Comparison of ENCODE assay signal across 2 cellular contexts in the genomic region with DNA sequence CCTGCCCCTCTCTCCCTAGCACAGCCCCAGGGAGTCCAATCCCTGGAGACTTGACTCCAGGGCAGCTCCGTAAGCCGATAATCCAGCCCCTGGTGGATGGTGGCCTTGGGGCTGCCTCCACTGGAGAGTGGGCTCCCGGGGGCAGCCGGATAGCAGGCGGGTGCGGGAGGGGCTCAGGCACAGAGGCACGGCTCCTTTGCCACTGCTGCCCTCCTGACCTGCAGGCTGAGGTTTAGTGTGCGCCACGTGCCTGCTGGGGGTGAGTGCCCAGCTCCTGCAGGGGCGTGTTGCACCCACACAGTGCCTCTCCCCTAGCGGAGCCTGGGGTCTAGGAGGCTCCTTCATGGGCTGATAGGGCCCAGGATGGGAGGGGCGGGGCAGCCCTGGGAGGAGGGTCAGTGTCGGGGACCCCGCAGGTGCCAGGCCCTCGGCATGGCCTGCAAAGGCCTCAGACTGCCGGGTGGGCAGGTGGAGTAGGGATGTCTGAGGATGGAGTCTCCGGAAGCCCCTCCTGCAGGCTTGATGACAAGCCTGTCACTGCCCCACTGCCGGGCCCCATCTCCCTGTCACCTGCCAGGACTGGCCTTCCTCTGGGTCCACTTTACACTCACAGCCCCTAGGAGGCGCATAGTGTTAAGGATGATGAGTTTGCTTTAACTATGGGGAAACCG.
TF ChIP-seq lines count a peak whose summit lies in the region.

No MANE protein-coding gene starts in this region.

TF ChIP-seq in A549, 52 proteins besides CTCF, POLR2A, EP300 and RAD21 (continued from another document):
- no peak for TF ChIP-seq FOSB (CRISPR knock-in tag; IDR thresholded peaks at IDR 0.05)
- TF ChIP-seq HOXA7 (CRISPR knock-in tag; IDR thresholded peaks at IDR 0.05) = no peak
- no peak for TF ChIP-seq EHF (CRISPR knock-in tag; IDR thresholded peaks at IDR 0.05)
- no peak for TF ChIP-seq PHF8 (IDR thresholded peaks at IDR 0.05; ENCODE audit: borderline replicate concordance, low read depth)
- TF ChIP-seq, protein P1, sequence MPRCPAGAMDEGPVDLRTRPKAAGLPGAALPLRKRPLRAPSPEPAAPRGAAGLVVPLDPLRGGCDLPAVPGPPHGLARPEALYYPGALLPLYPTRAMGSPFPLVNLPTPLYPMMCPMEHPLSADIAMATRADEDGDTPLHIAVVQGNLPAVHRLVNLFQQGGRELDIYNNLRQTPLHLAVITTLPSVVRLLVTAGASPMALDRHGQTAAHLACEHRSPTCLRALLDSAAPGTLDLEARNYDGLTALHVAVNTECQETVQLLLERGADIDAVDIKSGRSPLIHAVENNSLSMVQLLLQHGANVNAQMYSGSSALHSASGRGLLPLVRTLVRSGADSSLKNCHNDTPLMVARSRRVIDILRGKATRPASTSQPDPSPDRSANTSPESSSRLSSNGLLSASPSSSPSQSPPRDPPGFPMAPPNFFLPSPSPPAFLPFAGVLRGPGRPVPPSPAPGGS (IDR thresholded peaks at IDR 0.05) = no peak
- TF ChIP-seq RFX5 (IDR thresholded peaks at IDR 0.05) = no peak
- no peak for TF ChIP-seq JUNB (IDR thresholded peaks at IDR 0.05)
- TF ChIP-seq RCOR1 (IDR thresholded peaks at IDR 0.05; ENCODE audit: low read depth, low read length) = no peak
- TF ChIP-seq BHLHE40 (IDR thresholded peaks at IDR 0.05; ENCODE audit: low read depth, low read length) = no peak
- TF ChIP-seq ESRRA (IDR thresholded peaks at IDR 0.05; ENCODE audit: borderline replicate concordance, low read length) = no peak
- TF ChIP-seq, protein P2, sequence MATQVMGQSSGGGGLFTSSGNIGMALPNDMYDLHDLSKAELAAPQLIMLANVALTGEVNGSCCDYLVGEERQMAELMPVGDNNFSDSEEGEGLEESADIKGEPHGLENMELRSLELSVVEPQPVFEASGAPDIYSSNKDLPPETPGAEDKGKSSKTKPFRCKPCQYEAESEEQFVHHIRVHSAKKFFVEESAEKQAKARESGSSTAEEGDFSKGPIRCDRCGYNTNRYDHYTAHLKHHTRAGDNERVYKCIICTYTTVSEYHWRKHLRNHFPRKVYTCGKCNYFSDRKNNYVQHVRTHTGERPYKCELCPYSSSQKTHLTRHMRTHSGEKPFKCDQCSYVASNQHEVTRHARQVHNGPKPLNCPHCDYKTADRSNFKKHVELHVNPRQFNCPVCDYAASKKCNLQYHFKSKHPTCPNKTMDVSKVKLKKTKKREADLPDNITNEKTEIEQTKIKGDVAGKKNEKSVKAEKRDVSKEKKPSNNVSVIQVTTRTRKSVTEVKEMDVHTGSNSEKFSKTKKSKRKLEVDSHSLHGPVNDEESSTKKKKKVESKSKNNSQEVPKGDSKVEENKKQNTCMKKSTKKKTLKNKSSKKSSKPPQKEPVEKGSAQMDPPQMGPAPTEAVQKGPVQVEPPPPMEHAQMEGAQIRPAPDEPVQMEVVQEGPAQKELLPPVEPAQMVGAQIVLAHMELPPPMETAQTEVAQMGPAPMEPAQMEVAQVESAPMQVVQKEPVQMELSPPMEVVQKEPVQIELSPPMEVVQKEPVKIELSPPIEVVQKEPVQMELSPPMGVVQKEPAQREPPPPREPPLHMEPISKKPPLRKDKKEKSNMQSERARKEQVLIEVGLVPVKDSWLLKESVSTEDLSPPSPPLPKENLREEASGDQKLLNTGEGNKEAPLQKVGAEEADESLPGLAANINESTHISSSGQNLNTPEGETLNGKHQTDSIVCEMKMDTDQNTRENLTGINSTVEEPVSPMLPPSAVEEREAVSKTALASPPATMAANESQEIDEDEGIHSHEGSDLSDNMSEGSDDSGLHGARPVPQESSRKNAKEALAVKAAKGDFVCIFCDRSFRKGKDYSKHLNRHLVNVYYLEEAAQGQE (IDR thresholded peaks at IDR 0.05) = no peak
- no peak for TF ChIP-seq ATOH8 (CRISPR knock-in tag; IDR thresholded peaks at IDR 0.05; ENCODE audit: low read depth)
- TF ChIP-seq CEBPB (IDR thresholded peaks at IDR 0.05) = no peak
- TF ChIP-seq, protein P3, sequence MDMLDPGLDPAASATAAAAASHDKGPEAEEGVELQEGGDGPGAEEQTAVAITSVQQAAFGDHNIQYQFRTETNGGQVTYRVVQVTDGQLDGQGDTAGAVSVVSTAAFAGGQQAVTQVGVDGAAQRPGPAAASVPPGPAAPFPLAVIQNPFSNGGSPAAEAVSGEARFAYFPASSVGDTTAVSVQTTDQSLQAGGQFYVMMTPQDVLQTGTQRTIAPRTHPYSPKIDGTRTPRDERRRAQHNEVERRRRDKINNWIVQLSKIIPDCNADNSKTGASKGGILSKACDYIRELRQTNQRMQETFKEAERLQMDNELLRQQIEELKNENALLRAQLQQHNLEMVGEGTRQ (IDR thresholded peaks at IDR 0.05) = no peak
- TF ChIP-seq ZC3H11A (IDR thresholded peaks at IDR 0.05) = no peak
- TF ChIP-seq SREBF2 (IDR thresholded peaks at IDR 0.05) = no peak
- TF ChIP-seq HOXB13 (CRISPR knock-in tag; IDR thresholded peaks at IDR 0.05; ENCODE audit: low read depth) = no peak
- TF ChIP-seq POLR2AphosphoS2 (conservative IDR thresholded peaks at IDR 0.05; ENCODE audit: low read length) = no peak
TF ChIP-seq in A549: peak in this region for 0.

TF ChIP-seq in HCT116, 20 proteins besides CTCF, POLR2A, EP300 and RAD21 (continued from another document):
- TF ChIP-seq, protein P4, sequence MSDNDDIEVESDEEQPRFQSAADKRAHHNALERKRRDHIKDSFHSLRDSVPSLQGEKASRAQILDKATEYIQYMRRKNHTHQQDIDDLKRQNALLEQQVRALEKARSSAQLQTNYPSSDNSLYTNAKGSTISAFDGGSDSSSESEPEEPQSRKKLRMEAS (IDR thresholded peaks at IDR 0.05) = no peak
- TF ChIP-seq ATF3 (IDR thresholded peaks at IDR 0.05) (no peak), EZH2phosphoT487 (IDR thresholded peaks at IDR 0.05; ENCODE audit: borderline replicate concordance) (no peak), JUND (IDR thresholded peaks at IDR 0.05) (no peak), EZH2 (IDR thresholded peaks at IDR 0.05) (no peak)
